ENCODE assay signal across 8 cellular contexts in the genomic region with DNA sequence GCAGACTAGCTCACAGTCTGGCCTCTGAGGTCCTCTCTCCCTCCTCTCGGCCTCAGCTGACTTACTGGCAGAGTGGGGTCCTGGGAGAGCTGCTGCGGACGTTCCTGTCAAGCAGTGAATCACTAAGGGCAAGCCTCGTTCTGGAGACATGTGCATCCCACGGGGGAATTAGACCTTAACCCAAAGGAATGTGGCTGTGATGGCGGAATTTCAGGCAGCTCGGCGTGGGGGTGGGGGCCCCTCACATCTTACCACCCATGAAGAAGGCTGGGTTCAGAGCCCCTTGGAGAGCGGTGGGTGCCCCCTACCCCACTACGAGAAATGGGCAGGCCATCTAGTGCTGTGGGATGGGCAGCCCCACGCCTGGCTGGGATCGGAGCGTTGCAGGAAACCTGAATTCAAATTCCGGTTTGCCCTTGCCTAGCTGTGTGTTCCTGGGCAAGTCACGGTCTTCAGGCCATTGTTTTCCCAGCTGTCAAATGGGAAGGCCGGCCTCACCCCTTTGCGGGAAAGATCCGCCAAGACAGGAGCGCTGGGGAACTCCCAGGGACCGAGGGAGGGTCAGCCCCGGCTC. TPM values are rescaled to one million over a fixed set of nuclear protein-coding genes. Genes with fewer than 3 reads are reported as not detected.
DNase-seq lines count a peak whose midpoint lies in the region; ATAC-seq and TF ChIP-seq lines count a peak whose summit lies in the region.

No MANE protein-coding gene starts in this region.

- H3K27me3 ChIP-seq in BLaER1 (peaks cover 44% of the 10 kb centered on the region), NT2/D1 (ENCODE audit: insufficient read depth, insufficient read length) (peaks cover 33% of the 10 kb centered on the region), esophagus (ENCODE audit: control insufficient read depth in 1 of 2, insufficient read depth in 2 of 2, low read length in 2 of 2) (no peaks in the 10 kb centered on the region)

- H3K27me3 Mint-ChIP-seq in nephron (ENCODE audit: low read depth), result peaks cover 36% of the 10 kb centered on the region

- H4K20me1 ChIP-seq in BLaER1, result peaks cover 45% of the 10 kb centered on the region

- H3K9me3 ChIP-seq in BLaER1 (no peaks in the 10 kb centered on the region), NT2/D1 (ENCODE audit: insufficient read depth, low read length) (no peaks in the 10 kb centered on the region), esophagus (ENCODE audit: control insufficient read depth in 2 of 2, insufficient read depth in 1 of 2, low read depth in 1 of 2, low read length in 1 of 2) (no peaks in the 10 kb centered on the region)

- H3K4me1 Mint-ChIP-seq in nephron, result peaks cover 48% of the 10 kb centered on the region

- H3K36me3 Mint-ChIP-seq in nephron (ENCODE audit: low read depth), result no peaks in the 10 kb centered on the region

- TF ChIP-seq CTCF in nephron (IDR thresholded peaks at IDR 0.05; ENCODE audit: unreplicated experiment in 3 of 3), result no peak

- ATAC-seq in GM21825 (IDR thresholded peaks at IDR 0.05; ENCODE audit: unreplicated experiment) (no peak), GM21390 (IDR thresholded peaks at IDR 0.05; ENCODE audit: unreplicated experiment) (no peak), HG03039 (IDR thresholded peaks at IDR 0.05; ENCODE audit: unreplicated experiment) (no peak)

- peak overlapping the region; percentile 95 for H3K4me2 ChIP-seq in BLaER1

- H3K36me3 ChIP-seq in BLaER1, result no peaks in the 10 kb centered on the region
- peaks cover 5% of the 10 kb centered on the region for H3K36me3 ChIP-seq in NT2/D1 (ENCODE audit: insufficient read depth, insufficient read length, low read length)
- no peaks in the 10 kb centered on the region for H3K36me3 ChIP-seq in esophagus (ENCODE audit: control insufficient read depth in 2 of 2, insufficient read depth in 2 of 2, low read length in 1 of 2)

- no peak overlapping the region for H3K27ac ChIP-seq in BLaER1
- H3K27ac ChIP-seq in esophagus (ENCODE audit: low read depth in 2 of 2, low read length in 1 of 2), result peak overlapping the region in 1 of 2 donors; percentile 35

- 20 to 22% methylated on average over 21 of the region's 21 CpGs for WGBS in esophagus, 2 donors

- H3K4me1 ChIP-seq in BLaER1, result peaks cover 99% of the 10 kb centered on the region
- H3K4me1 ChIP-seq in NT2/D1 (ENCODE audit: insufficient read depth, insufficient read length), result peaks cover 15% of the 10 kb centered on the region
- peaks cover 3% of the 10 kb centered on the region in 2 donors for H3K4me1 ChIP-seq in esophagus (ENCODE audit: control insufficient read depth in 2 of 2, insufficient read depth in 2 of 2, low read length in 1 of 2)

- H3K4me3 ChIP-seq in BLaER1 (peak overlapping the region; percentile 66), NT2/D1 (ENCODE audit: insufficient read length, low read depth) (peak overlapping the region; percentile 40), esophagus (ENCODE audit: low read depth in 1 of 2, low read length in 2 of 2) (peak overlapping the region; percentile 45 to 47)

- no peaks in the 10 kb centered on the region for H3K9me3 Mint-ChIP-seq in nephron

- H3K4me3 Mint-ChIP-seq in nephron, result peak overlapping the region; percentile 79 to 86 (median 83)

- DNase-seq in NT2/D1 (ENCODE audit: low read depth, low spot score) (no peak), NCI-H1092 (lab: John Stamatoyannopoulos, UW) (no peak)

- H3K27ac Mint-ChIP-seq in nephron, result peak overlapping the region; percentile 12 to 82 (median 73)

- H3K9ac ChIP-seq in BLaER1, result peak overlapping the region; percentile 45
- H3K9ac ChIP-seq in NT2/D1 (ENCODE audit: insufficient read length, low read depth), result peak overlapping the region; percentile 29

RNA-seq across cellular contexts. Expression of a gene that starts 0.6 kb away (rescaled TPM):
- polyA plus RNA-seq in esophagus, result 1 to 10 TPM; 8.1 to 8.5 TPM
